Comparison of ENCODE assay signal across 8 cellular contexts in the genomic region with DNA sequence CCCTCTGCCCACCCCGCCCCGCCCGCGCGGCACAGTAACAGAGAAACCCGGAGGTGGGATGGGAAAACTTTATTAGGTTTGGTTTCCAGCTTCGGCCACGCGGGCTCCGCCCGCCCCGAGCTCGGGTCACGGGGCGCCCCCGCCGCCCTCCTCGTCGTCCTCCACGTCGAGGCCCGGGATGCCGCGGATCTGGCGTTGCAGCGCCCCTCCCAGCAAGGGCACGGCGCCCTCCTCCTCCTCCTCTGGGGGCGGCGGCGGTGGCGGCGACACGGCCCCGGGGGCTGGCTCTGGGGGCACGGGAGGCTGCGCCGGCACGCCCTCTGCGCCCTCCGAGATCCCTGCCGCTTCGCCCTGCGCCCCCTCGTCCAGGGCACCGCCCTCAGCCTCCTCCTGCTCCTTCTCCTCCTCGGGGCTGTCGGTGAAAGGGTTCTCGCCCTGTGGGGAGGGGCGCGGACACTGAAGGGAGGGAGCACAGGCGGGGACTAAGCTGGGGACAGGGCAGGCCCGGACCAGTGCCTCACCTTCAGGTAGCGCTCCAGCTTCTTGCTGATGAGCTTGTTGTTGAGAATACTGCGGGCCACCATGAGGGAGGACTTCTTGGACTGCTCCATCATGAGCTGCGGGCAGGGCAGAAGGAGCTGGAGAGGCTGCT. TPM values are rescaled to one million over a fixed set of nuclear protein-coding genes. Genes with fewer than 3 reads are reported as not detected.
DNase-seq lines count a peak whose midpoint lies in the region; ATAC-seq and TF ChIP-seq lines count a peak whose summit lies in the region.

No MANE protein-coding gene starts in this region.

- H3K9me3 ChIP-seq in breast epithelium (no peaks in the 10 kb centered on the region), subcutaneous abdominal adipose tissue (ENCODE audit: control insufficient read depth in 5 of 5, low read length in 5 of 5) (no peaks in the 10 kb centered on the region)

- DNase-seq in DMS153 (lab: John Stamatoyannopoulos, UW): peak; percentile 21
- DNase-seq in NOMO-1 treated with DMSO at 0.1 percent for 48 hours (lab: John Stamatoyannopoulos, UW; ENCODE audit: unreplicated experiment): peak; percentile 47
- peak; percentile 67 to 70 for DNase-seq in breast epithelium (ENCODE audit: low spot score in 2 of 2)
- peak; percentile 78 to 79 for DNase-seq in left colon
- DNase-seq in activated CD4-positive, CD25-positive, alpha-beta regulatory T cell (lab: John Stamatoyannopoulos, UW): no peak

- H3K4me3 ChIP-seq in breast epithelium (peak overlapping the region; percentile 86 to 93 (median 92)), subcutaneous abdominal adipose tissue (ENCODE audit: low read depth in 1 of 5, low read length in 5 of 5) (peak overlapping the region; percentile 64 to 97 (median 82))

- TF ChIP-seq POLR2A in GM19099 (IDR thresholded peaks at IDR 0.05; ENCODE audit: extremely low read depth, insufficient read length, low read depth) (peak; percentile 50), breast epithelium (IDR thresholded peaks at IDR 0.05) (no peak)

- H3K27me3 ChIP-seq in breast epithelium (no peaks in the 10 kb centered on the region), subcutaneous abdominal adipose tissue (ENCODE audit: control insufficient read depth in 5 of 5, insufficient read depth in 4 of 5, low read length in 5 of 5) (no peaks in the 10 kb centered on the region)

- TF ChIP-seq CTCF in breast epithelium (IDR thresholded peaks at IDR 0.05): no peak

- ATAC-seq in HG03175 (IDR thresholded peaks at IDR 0.05; ENCODE audit: unreplicated experiment) (peak; percentile 20), left colon (peak; percentile 55)

- peaks cover 0 to 21% of the 10 kb centered on the region in 2 donors for H3K4me1 ChIP-seq in breast epithelium
- peaks cover 8 to 36% (median 36%) of the 10 kb centered on the region in 5 donors for H3K4me1 ChIP-seq in subcutaneous abdominal adipose tissue (ENCODE audit: control insufficient read depth in 5 of 5, insufficient read depth in 5 of 5, low read length in 5 of 5)

- H3K27ac ChIP-seq in breast epithelium: peak overlapping the region; percentile 98 to 99
- H3K27ac ChIP-seq in subcutaneous abdominal adipose tissue (ENCODE audit: low read depth, low read length): peak overlapping the region; percentile 76

- intact Hi-C loops in breast epithelium (cut with DNase I; ENCODE audit: low total_unique reads) (loop anchor here (5.0 to 10.0 kb wide), 2 partner anchors 55 to 657 kb away; no protein-coding TSS in a partner anchor), left colon (cut with DNase I, micrococcal nuclease) (no loop called here)

- H3K9ac ChIP-seq in subcutaneous abdominal adipose tissue (ENCODE audit: low read length in 5 of 5): peak overlapping the region in 4 of 5 donors; percentile 40 to 81 (median 72)

- H3K36me3 ChIP-seq in breast epithelium (no peaks in the 10 kb centered on the region), subcutaneous abdominal adipose tissue (ENCODE audit: control insufficient read depth in 5 of 5, insufficient read depth in 5 of 5, low read length in 5 of 5) (peaks cover 0 to 5% (median 0%) of the 10 kb centered on the region in 5 donors)

RNA-seq across cellular contexts. Expression of a gene that starts 0.5 kb away (rescaled TPM):
- total RNA-seq in breast epithelium (10 to 100 TPM; 23.2 to 40.7 (median 33.4) TPM), left colon (10 to 100 TPM; 38.3 to 44.3 TPM)

RNA-seq across cellular contexts. Expression of a gene that starts 38.7 kb away (rescaled TPM):
- total RNA-seq in breast epithelium (100 to 1,000 TPM in 2 of 3 donors, 10 to 100 TPM in 1; 77.6 to 141 (median 122) TPM), left colon (10 to 100 TPM; 63.4 to 75.1 TPM)

RNA-seq across cellular contexts. Expression of a gene that starts 47.8 kb away (rescaled TPM):
- total RNA-seq in breast epithelium (10 to 100 TPM; 25.6 to 37.5 (median 33.8) TPM), left colon (10 to 100 TPM; 64.6 to 90.7 TPM)

Comparison
In these comparisons a context has a peak if more than half of its experiments do, and no peak if none do; other contexts are left out.
1. DNase-seq: peak in DMS153 (single experiment), NOMO-1 treated with DMSO at 0.1 percent for 48 hours (single experiment), breast epithelium (2 of 2) and left colon (2 of 2); none in activated CD4-positive, CD25-positive, alpha-beta regulatory T cell (0 of 4).